Comparison of ENCODE assay signal across 1 cellular context in the genomic region with DNA sequence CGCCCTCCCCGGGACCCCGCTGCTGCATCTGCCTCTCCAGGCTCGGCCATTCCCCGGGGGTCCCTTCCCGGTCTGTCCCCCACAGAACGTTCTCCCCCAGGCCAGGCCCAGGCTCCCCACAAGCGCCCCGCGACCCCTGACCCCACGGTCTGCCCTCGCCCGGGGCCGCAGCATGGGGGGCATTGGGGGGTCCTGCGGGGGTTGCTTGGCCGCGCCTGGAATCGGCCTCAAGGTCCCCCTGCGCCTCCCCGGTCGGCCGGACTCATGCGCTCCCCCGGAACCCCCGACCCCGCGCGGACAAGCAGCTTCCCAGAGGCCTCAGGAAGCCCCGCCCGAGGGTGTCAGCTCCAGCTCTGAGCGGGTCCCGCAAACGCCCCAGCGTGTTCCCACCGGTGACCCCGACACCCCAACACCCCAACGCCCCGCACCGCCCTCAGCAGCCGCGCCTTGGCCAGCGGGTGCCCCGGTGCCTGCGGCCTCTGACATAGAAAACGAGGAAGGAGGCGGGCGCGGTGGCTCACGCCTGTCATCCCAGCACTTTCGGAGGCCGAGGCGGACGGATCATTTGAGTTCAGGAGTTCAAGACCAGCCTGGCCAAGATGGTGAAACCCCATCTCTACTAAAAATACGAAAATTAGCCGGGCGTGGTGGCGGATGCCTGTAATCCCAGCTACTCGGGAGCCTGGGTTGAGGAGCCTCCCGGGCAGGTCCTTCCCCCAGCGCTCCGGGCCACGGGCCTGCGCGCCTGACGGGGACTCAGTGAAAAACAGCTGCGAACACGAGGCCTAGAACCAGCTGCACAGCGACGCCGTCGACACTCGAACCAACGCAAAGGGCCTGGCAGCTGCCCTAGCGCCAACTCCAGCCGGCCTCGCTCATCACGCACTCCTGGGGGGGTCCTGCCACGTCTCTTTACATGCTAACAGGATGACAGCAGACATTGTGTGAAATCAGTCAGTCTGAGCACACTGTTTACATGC.
TF ChIP-seq lines count a peak whose summit lies in the region.

No MANE protein-coding gene starts in this region.

TF ChIP-seq in HepG2, 621 proteins besides CTCF, POLR2A, EP300 and RAD21:
- TF ChIP-seq ZNF766 (CRISPR knock-in tag; IDR thresholded peaks at IDR 0.05; ENCODE audit: borderline replicate concordance) (no peak), SP5 (CRISPR knock-in tag; IDR thresholded peaks at IDR 0.05; ENCODE audit: borderline replicate concordance, low read depth) (no peak), SMAD1 (CRISPR knock-in tag; IDR thresholded peaks at IDR 0.05; ENCODE audit: borderline replicate concordance, low read depth) (no peak), ZSCAN22 (CRISPR knock-in tag; IDR thresholded peaks at IDR 0.05) (no peak), SP4 (CRISPR knock-in tag; IDR thresholded peaks at IDR 0.05) (no peak), ZNF382 (CRISPR knock-in tag; IDR thresholded peaks at IDR 0.05; ENCODE audit: borderline replicate concordance) (no peak)
